9 cellular contexts compared by ENCODE assay signal in genomic region chr2:168192839-168193616, GRCh38. TPM values are rescaled to one million over a fixed set of nuclear protein-coding genes. Genes with fewer than 3 reads are reported as not detected.
DNase-seq lines count a peak whose midpoint lies in the region; ATAC-seq, FAIRE-seq and TF ChIP-seq lines count a peak whose summit lies in the region.
"Had no signal": no experiment of that assay in that cellular context is flagged by ENCODE, and none has a peak within 500 bp of the region (broad histone marks: within the 10 kb centered on the region; RNA-seq: fewer than 3 reads in every experiment).

No MANE protein-coding gene starts in this region.

- H3K36me3 Mint-ChIP-seq in nephron progenitor cell (ENCODE audit: low read depth): no peaks in the 10 kb centered on the region

- peak overlapping the region; percentile 77 for H3K27ac Mint-ChIP-seq in nephron progenitor cell

- no peak for TF ChIP-seq CTCF in nephron progenitor cell (IDR thresholded peaks at IDR 0.05)

- in situ Hi-C loops in G401 (cut with HindIII; ENCODE audit: low sequenced_read_pairs): no loop called here

- FAIRE-seq in H54 (lab: Jason Lieb, UNC): peak; percentile 53
- FAIRE-seq: islet of Langerhans had no signal

- no peaks in the 10 kb centered on the region for H3K27me3 Mint-ChIP-seq in nephron progenitor cell (ENCODE audit: low read depth, poor library complexity)

- TF ChIP-seq POLR2A in H54 (IDR thresholded peaks at IDR 0.05; ENCODE audit: low read depth, low read length): no peak

- ATAC-seq in HG03095 (IDR thresholded peaks at IDR 0.05; ENCODE audit: unreplicated experiment): no peak

- no peak overlapping the region for H3K4me3 Mint-ChIP-seq in nephron progenitor cell

- no peaks in the 10 kb centered on the region for H3K9me3 Mint-ChIP-seq in nephron progenitor cell

- H3K4me1 Mint-ChIP-seq in nephron progenitor cell: peaks cover 50% of the 10 kb centered on the region

- DNase-seq in H54 (ENCODE audit: insufficient read length, low spot score): peak; percentile 30
- DNase-seq in NCI-H226: peak; percentile 35
- DNase-seq in activated naive CD4-positive, alpha-beta T cell treated with anti-CD3 and anti-CD28 coated beads, Interleukin-2, amount 50 U/mL, for 16 hours: peak; percentile 22
- no peak for DNase-seq in nephron progenitor cell
- no peak for DNase-seq in G401 (ENCODE audit: low spot score)
- DNase-seq in OCI-M2 (lab: John Stamatoyannopoulos, UW; ENCODE audit: unreplicated experiment): no peak
- DNase-seq in cerebellar nuclear complex (lab: John Stamatoyannopoulos, UW): no peak

RNA-seq across cellular contexts. Expression of gene STK39, which starts 54.4 kb away (rescaled TPM):
- total RNA-seq in G401 (2014; rRNA removed; shearing (Covaris generic)): 0.68 TPM in 1 of 2 replicates, not detected in the other

Comparison
In these comparisons a context has a peak if more than half of its experiments do, and no peak if none do; other contexts are left out.
1. DNase-seq: peak in H54 (single experiment), NCI-H226 (single experiment) and activated naive CD4-positive, alpha-beta T cell treated with anti-CD3 and anti-CD28 coated beads, Interleukin-2, amount 50 U/mL, for 16 hours (single experiment); none in nephron progenitor cell (single experiment), G401 (single experiment), OCI-M2 (single experiment) and cerebellar nuclear complex (0 of 2).